In the genomic region with DNA sequence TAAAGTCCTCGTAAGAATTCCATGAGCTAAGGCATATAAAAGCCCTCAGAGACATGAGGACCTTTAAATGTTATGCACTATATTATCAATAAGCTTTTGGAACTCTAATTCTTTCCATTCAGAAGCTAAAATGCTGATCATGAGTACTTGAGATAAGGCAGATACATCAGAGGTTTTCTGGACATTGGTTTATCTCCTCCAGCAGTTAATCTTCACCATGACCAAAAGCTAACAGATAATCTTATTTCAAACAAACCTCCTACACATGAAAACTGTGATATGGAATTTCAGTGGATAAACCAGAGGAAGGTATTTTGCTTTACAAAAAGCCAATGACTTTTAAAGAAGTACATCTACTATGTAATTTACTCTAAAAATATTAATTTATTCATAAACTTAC, we compare ENCODE assay signal across 1 cellular context.
TF ChIP-seq lines count a peak whose summit lies in the region.

No MANE protein-coding gene starts in this region.

TF ChIP-seq in K562, 482 proteins besides CTCF, POLR2A, EP300 and RAD21 (continued from another document):
- TF ChIP-seq, protein P1, sequence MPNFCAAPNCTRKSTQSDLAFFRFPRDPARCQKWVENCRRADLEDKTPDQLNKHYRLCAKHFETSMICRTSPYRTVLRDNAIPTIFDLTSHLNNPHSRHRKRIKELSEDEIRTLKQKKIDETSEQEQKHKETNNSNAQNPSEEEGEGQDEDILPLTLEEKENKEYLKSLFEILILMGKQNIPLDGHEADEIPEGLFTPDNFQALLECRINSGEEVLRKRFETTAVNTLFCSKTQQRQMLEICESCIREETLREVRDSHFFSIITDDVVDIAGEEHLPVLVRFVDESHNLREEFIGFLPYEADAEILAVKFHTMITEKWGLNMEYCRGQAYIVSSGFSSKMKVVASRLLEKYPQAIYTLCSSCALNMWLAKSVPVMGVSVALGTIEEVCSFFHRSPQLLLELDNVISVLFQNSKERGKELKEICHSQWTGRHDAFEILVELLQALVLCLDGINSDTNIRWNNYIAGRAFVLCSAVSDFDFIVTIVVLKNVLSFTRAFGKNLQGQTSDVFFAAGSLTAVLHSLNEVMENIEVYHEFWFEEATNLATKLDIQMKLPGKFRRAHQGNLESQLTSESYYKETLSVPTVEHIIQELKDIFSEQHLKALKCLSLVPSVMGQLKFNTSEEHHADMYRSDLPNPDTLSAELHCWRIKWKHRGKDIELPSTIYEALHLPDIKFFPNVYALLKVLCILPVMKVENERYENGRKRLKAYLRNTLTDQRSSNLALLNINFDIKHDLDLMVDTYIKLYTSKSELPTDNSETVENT (CRISPR knock-in tag; IDR thresholded peaks at IDR 0.05) = no peak
- TF ChIP-seq DDX20 (tag; IDR thresholded peaks at IDR 0.05; ENCODE audit: low read depth) (no peak), POLR3A (IDR thresholded peaks at IDR 0.05; ENCODE audit: borderline replicate concordance, extremely low read depth, insufficient read depth, insufficient read length) (no peak), CCNT2 (IDR thresholded peaks at IDR 0.05; ENCODE audit: borderline replicate concordance, extremely low read depth, insufficient read length, low read depth, low read length) (peak; percentile 22), ZNF175 (CRISPR knock-in tag; IDR thresholded peaks at IDR 0.05; ENCODE audit: low read depth) (no peak), RFX5 (IDR thresholded peaks at IDR 0.05; ENCODE audit: low read depth, low read length) (no peak), ZNF197 (CRISPR knock-in tag; IDR thresholded peaks at IDR 0.05; ENCODE audit: low read depth) (no peak), RHOXF2B (CRISPR knock-in tag; conservative IDR thresholded peaks at IDR 0.05) (no peak), KLF10 (CRISPR knock-in tag; IDR thresholded peaks at IDR 0.05) (no peak)
- TF ChIP-seq, protein P2, sequence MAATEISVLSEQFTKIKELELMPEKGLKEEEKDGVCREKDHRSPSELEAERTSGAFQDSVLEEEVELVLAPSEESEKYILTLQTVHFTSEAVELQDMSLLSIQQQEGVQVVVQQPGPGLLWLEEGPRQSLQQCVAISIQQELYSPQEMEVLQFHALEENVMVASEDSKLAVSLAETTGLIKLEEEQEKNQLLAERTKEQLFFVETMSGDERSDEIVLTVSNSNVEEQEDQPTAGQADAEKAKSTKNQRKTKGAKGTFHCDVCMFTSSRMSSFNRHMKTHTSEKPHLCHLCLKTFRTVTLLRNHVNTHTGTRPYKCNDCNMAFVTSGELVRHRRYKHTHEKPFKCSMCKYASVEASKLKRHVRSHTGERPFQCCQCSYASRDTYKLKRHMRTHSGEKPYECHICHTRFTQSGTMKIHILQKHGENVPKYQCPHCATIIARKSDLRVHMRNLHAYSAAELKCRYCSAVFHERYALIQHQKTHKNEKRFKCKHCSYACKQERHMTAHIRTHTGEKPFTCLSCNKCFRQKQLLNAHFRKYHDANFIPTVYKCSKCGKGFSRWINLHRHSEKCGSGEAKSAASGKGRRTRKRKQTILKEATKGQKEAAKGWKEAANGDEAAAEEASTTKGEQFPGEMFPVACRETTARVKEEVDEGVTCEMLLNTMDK (IDR thresholded peaks at IDR 0.05; ENCODE audit: borderline replicate concordance, insufficient read depth, low read depth, low read length, poor library complexity, severe bottlenecking) = no peak
- TF ChIP-seq, protein P3, sequence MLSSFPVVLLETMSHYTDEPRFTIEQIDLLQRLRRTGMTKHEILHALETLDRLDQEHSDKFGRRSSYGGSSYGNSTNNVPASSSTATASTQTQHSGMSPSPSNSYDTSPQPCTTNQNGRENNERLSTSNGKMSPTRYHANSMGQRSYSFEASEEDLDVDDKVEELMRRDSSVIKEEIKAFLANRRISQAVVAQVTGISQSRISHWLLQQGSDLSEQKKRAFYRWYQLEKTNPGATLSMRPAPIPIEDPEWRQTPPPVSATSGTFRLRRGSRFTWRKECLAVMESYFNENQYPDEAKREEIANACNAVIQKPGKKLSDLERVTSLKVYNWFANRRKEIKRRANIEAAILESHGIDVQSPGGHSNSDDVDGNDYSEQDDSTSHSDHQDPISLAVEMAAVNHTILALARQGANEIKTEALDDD (IDR thresholded peaks at IDR 0.05) = peak; percentile 72
